In the genomic region with DNA sequence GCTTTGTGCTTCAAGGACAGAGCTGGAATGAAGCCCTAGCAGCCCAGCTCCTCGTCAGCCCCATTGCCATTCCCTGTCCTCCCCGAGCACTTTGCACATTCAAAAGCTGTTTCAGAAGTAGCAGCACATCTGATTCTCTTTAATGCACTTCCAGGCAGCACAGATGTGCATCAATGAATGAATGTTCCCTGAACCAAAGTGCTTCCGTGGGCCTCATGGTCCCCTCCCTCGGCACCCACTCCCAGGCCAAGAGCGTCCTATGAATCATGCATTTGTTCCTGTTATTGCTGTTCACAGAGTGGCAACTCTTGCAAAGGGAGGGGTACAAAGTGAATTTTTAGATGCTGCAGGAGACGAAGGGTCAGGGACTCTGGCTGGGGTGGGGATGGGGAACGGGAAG, we compare ENCODE assay signal across 8 cellular contexts.
"Had no signal": no experiment of that assay in that cellular context is flagged by ENCODE, and none has a peak within 500 bp of the region (broad histone marks: within the 10 kb centered on the region; RNA-seq: fewer than 3 reads in every experiment).

No MANE protein-coding gene starts in this region.

- FAIRE-seq: HTR-8/SVneo had no signal

- H3K9me3 ChIP-seq: HAP-1 had no signal

- H3K4me3 ChIP-seq: GM23248, HAP-1 had no signal

- H3K36me3 ChIP-seq: HAP-1 had no signal

- H2AFZ ChIP-seq: GM23248 had no signal

- DNase-seq: GM23248, GOT3, H7, HFFc6, KBM-7 had no signal

- H3K4me1 ChIP-seq: HAP-1 had no signal

- H3K9ac ChIP-seq: GM23248 had no signal

- ATAC-seq: HCT116 had no signal

- H3K27ac ChIP-seq: GM23248 had no signal
